In genomic region chr11:43515090-43515489, GRCh38 we compare ENCODE assay signal across 1 cellular context.
TF ChIP-seq lines count a peak whose summit lies in the region.

No MANE protein-coding gene starts in this region.

TF ChIP-seq in liver, 16 proteins besides CTCF, POLR2A, EP300 and RAD21 (continued from another document):
- TF ChIP-seq, protein P1, sequence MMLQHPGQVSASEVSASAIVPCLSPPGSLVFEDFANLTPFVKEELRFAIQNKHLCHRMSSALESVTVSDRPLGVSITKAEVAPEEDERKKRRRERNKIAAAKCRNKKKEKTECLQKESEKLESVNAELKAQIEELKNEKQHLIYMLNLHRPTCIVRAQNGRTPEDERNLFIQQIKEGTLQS (IDR thresholded peaks at IDR 0.05): no peak
- TF ChIP-seq HNF4G (IDR thresholded peaks at IDR 0.05): no peak
- TF ChIP-seq FOXA2 (IDR thresholded peaks at IDR 0.05): no peak
- TF ChIP-seq HNF4A (conservative IDR thresholded peaks at IDR 0.05): no peak
- TF ChIP-seq SP1 (IDR thresholded peaks at IDR 0.05): no peak
